9 cellular contexts compared by ENCODE assay signal in the genomic region with DNA sequence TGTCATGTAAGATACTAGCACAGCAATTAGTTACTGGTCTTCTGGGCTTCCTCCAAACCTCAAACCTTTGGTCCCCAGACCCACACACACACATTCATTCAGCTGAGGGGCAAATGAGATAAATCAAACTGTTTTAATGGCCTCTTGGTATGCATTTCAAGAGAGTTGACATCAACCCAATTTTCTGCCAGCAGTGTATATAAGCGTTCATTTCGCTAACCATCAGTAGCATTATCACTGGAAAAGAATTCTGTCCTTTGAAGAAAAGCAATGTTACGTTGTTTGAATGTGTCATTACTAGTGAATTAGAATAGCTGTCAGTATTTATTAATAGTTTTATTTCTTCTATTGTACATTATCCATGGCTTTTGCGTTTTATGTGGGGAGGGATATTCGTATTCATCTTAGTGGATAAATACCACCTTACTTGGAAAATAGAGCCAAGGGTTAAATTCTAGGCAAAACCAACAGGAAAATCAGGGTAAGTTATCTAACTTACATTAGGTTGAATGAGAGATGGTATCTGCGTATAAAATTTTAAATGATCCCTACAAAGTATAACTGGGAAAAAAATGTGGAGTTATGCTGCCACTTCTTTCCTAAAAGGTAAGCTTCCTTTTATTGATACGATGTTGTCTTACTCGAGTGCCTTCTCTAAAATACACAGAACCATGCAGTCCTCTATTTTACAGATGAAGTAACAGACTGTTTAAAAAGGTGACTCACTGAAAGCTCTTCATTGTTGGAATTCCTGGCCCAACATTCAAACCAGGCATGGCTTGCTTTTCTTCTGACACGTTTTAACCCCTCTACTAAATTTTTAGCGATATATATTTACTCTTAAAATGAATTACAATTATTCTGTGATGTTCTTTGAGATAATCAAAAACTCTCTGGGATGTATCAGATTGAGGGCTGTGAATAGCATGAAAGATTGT. TPM values are rescaled to one million over a fixed set of nuclear protein-coding genes. Genes with fewer than 3 reads are reported as not detected.
DNase-seq lines count a peak whose midpoint lies in the region; ATAC-seq and TF ChIP-seq lines count a peak whose summit lies in the region.
"Had no signal": no experiment of that assay in that cellular context is flagged by ENCODE, and none has a peak within 500 bp of the region (broad histone marks: within the 10 kb centered on the region; RNA-seq: fewer than 3 reads in every experiment).

No MANE protein-coding gene starts in this region.

- no peak for DNase-seq in activated CD8-positive, alpha-beta memory T cell treated with anti-CD3 and anti-CD28 coated beads, Interleukin-2, amount 10 ng/mL, durations not matched to agents 7 days and 5 days
- no peak for DNase-seq in activated CD8-positive, alpha-beta memory T cell treated with anti-CD3 and anti-CD28 coated beads for 24 hours
- DNase-seq in SK-N-MC (ENCODE audit: low read depth, low spot score) (no peak), fibroblast of pulmonary artery (ENCODE audit: low read depth) (peak; percentile 73), smooth muscle cell (lab: John Stamatoyannopoulos, UW; ENCODE audit: unreplicated experiment) (no peak), NCI-H128 (lab: John Stamatoyannopoulos, UW; ENCODE audit: unreplicated experiment) (no peak)
- DNase-seq: NCI-H1436 treated with DMSO at 0.1 percent for 48 hours had no signal

- peaks cover 3% of the 10 kb centered on the region for H3F3A ChIP-seq in smooth muscle cell (ENCODE audit: low read depth)

- H3K27me3 Mint-ChIP-seq in activated CD8-positive, alpha-beta memory T cell treated with anti-CD3 and anti-CD28 coated beads, Interleukin-2, amount 10 ng/mL, durations not matched to agents 7 days and 5 days: no peaks in the 10 kb centered on the region

- H3K9me3 ChIP-seq in SK-N-MC (ENCODE audit: low read depth, low read length) (no peaks in the 10 kb centered on the region), smooth muscle cell (replicated peaks; ENCODE audit: low read depth) (no peaks in the 10 kb centered on the region)

- peak overlapping the region; percentile 89 for H3K4me2 ChIP-seq in smooth muscle cell

- 26% methylated on average over 10 of the region's 10 CpGs for WGBS in smooth muscle cell (ENCODE audit: low lambda C conversion rate)

- ATAC-seq in activated CD8-positive, alpha-beta memory T cell treated with anti-CD3 and anti-CD28 coated beads, Interleukin-2, amount 10 ng/mL, durations not matched to agents 7 days and 5 days: no peak
- ATAC-seq in HG03135 (IDR thresholded peaks at IDR 0.05; ENCODE audit: unreplicated experiment) (no peak), GM21529 (IDR thresholded peaks at IDR 0.05; ENCODE audit: unreplicated experiment) (no peak)

- peaks cover 34% of the 10 kb centered on the region for H3K4me1 Mint-ChIP-seq in activated CD8-positive, alpha-beta memory T cell treated with anti-CD3 and anti-CD28 coated beads, Interleukin-2, amount 10 ng/mL, durations not matched to agents 7 days and 5 days

- H3K9ac ChIP-seq in SK-N-MC (ENCODE audit: insufficient read length): peak overlapping the region; percentile 83
- no peak overlapping the region for H3K9ac ChIP-seq in smooth muscle cell (ENCODE audit: low read depth)

- H3K4me3 ChIP-seq in SK-N-MC: peak overlapping the region; percentile 80
- H3K4me3 ChIP-seq in fibroblast of pulmonary artery (replicated peaks; ENCODE audit: low read depth, low read length): peak overlapping the region; percentile 79
- peak overlapping the region; percentile 90 for H3K4me3 ChIP-seq in smooth muscle cell

- H3K9me3 Mint-ChIP-seq in activated CD8-positive, alpha-beta memory T cell treated with anti-CD3 and anti-CD28 coated beads, Interleukin-2, amount 10 ng/mL, durations not matched to agents 7 days and 5 days (ENCODE audit: low read depth): no peaks in the 10 kb centered on the region

- no peaks in the 10 kb centered on the region for H3K36me3 Mint-ChIP-seq in activated CD8-positive, alpha-beta memory T cell treated with anti-CD3 and anti-CD28 coated beads, Interleukin-2, amount 10 ng/mL, durations not matched to agents 7 days and 5 days

- peaks cover 21% of the 10 kb centered on the region for H4K20me1 ChIP-seq in smooth muscle cell (ENCODE audit: low read depth)

- no peaks in the 10 kb centered on the region for H3K36me3 ChIP-seq in SK-N-MC (ENCODE audit: insufficient read depth, low read length)
- no peaks in the 10 kb centered on the region for H3K36me3 ChIP-seq in smooth muscle cell (ENCODE audit: low read depth)

- H3K27ac ChIP-seq in SK-N-MC (no peak overlapping the region), smooth muscle cell (ENCODE audit: low read depth) (peak overlapping the region; percentile 32)

- peaks cover 35% of the 10 kb centered on the region for H3K79me2 ChIP-seq in smooth muscle cell (ENCODE audit: low read depth)

- no peak overlapping the region for H2AFZ ChIP-seq in smooth muscle cell (ENCODE audit: low read depth)

- CTCF ChIA-PET in activated CD8-positive, alpha-beta memory T cell treated with anti-CD3 and anti-CD28 coated beads, Interleukin-2, amount 10 ng/mL, durations not matched to agents 7 days and 5 days (lab: Charles Lee): interaction anchor here (1.0 to 1.2 kb wide), 2 partner anchors 12 to 19 kb away, joined by 3 to 4 read pairs; no protein-coding TSS in a partner anchor

- H3K4me1 ChIP-seq in smooth muscle cell (ENCODE audit: low read depth): peaks cover 27% of the 10 kb centered on the region

- H3K27me3 ChIP-seq in smooth muscle cell (ENCODE audit: low read depth): no peaks in the 10 kb centered on the region

- peak overlapping the region; percentile 87 for H3K27ac Mint-ChIP-seq in activated CD8-positive, alpha-beta memory T cell treated with anti-CD3 and anti-CD28 coated beads, Interleukin-2, amount 10 ng/mL, durations not matched to agents 7 days and 5 days

- peak overlapping the region; percentile 85 for H3K4me3 Mint-ChIP-seq in activated CD8-positive, alpha-beta memory T cell treated with anti-CD3 and anti-CD28 coated beads, Interleukin-2, amount 10 ng/mL, durations not matched to agents 7 days and 5 days

- no peak for TF ChIP-seq CTCF in fibroblast of pulmonary artery (IDR thresholded peaks at IDR 0.05; ENCODE audit: low read length, missing control alignments)
- TF ChIP-seq CTCF in smooth muscle cell (IDR thresholded peaks at IDR 0.05; ENCODE audit: borderline replicate concordance, insufficient read depth, poor library complexity, severe bottlenecking): no peak

RNA-seq across cellular contexts. Expression of gene ZMYND11, which starts 2.0 kb away (rescaled TPM):
- total RNA-seq in activated CD8-positive, alpha-beta memory T cell treated with anti-CD3 and anti-CD28 coated beads, Interleukin-2, amount 10 ng/mL, durations not matched to agents 7 days and 5 days: 10 to 100 TPM; 31.8 to 37.6 TPM
- 66.3 and 71.2 TPM in 2 replicates for total RNA-seq in smooth muscle cell
- 27.7 and 33.7 TPM in 2 replicates for polyA plus RNA-seq in smooth muscle cell
